1 cellular context compared by ENCODE assay signal in genomic region chr1:21619041-21619947, GRCh38.
TF ChIP-seq lines count a peak whose summit lies in the region.

No MANE protein-coding gene starts in this region.

TF ChIP-seq in K562, 482 proteins besides CTCF, POLR2A, EP300 and RAD21 (continued from another document and continues in another):
- TF ChIP-seq ZNF592 (IDR thresholded peaks at IDR 0.05) (peak; percentile 94), CREM (IDR thresholded peaks at IDR 0.05; ENCODE audit: low read depth) (peak; percentile 50; the same call in 1 of the 2 replicates), SUPT5H (IDR thresholded peaks at IDR 0.05) (peak; percentile 45; the same call in 1 of the 2 replicates), ATF6 (CRISPR knock-in tag; IDR thresholded peaks at IDR 0.05) (no peak), VEZF1 (CRISPR knock-in tag; IDR thresholded peaks at IDR 0.05) (peak; percentile 90), POU5F1 (IDR thresholded peaks at IDR 0.05; ENCODE audit: borderline replicate concordance, low read depth, low read length, partially characterized antibody) (no peak), KLF16 (IDR thresholded peaks at IDR 0.05) (0 out of 2 replicates have a peak, but pooled peaks have one; percentile 20), DPF2 (IDR thresholded peaks at IDR 0.05) (peak; percentile 71), BHLHE40 (IDR thresholded peaks at IDR 0.05; ENCODE audit: low read length) (peak; percentile 98), ZEB2 (IDR thresholded peaks at IDR 0.05) (peak; percentile 57; the same call in 1 of the 2 replicates), CBX3 (IDR thresholded peaks at IDR 0.05; ENCODE audit: borderline replicate concordance in 1 of 2, low read length in 2 of 2) (peak in 1 of 2 experiments; percentile 28; a peak in 1 of 3 replicates), NFIC (IDR thresholded peaks at IDR 0.05) (peak; percentile 39), TEAD4 (IDR thresholded peaks at IDR 0.05; ENCODE audit: low read length) (peak; percentile 36; the same call in 1 of the 2 replicates), TEAD4 (CRISPR knock-in tag; IDR thresholded peaks at IDR 0.05; ENCODE audit: borderline replicate concordance) (no peak), SP2 (IDR thresholded peaks at IDR 0.05; ENCODE audit: extremely low read depth, low read depth, low read length, poor library complexity, severe bottlenecking) (no peak), THAP12 (CRISPR knock-in tag; IDR thresholded peaks at IDR 0.05) (peak; percentile 49; the same call in 1 of the 2 replicates), ZBTB33 (CRISPR knock-in tag; IDR thresholded peaks at IDR 0.05) (0 out of 2 replicates have a peak, but pooled peaks have one; percentile 60), PPARD (CRISPR knock-in tag; IDR thresholded peaks at IDR 0.05) (no peak), FOXM1 (IDR thresholded peaks at IDR 0.05; ENCODE audit: low read depth) (0 out of 2 replicates have a peak, but pooled peaks have one; percentile 21), FOXM1 (CRISPR knock-in tag; IDR thresholded peaks at IDR 0.05; ENCODE audit: low read depth) (no peak), MAZ (CRISPR knock-in tag; conservative IDR thresholded peaks at IDR 0.05 in 1 of 2, IDR thresholded peaks at IDR 0.05 in 1 of 2) (peak in 1 of 2 experiments; percentile 61; a peak in 2 of 4 replicates), PKNOX1 (IDR thresholded peaks at IDR 0.05) (no peak), L3MBTL2 (IDR thresholded peaks at IDR 0.05) (peak; percentile 90), SMARCA4 (IDR thresholded peaks at IDR 0.05) (peak; percentile 44; the same call in 1 of the 2 replicates), CCNT2 (IDR thresholded peaks at IDR 0.05; ENCODE audit: borderline replicate concordance, extremely low read depth, insufficient read length, low read depth, low read length) (peak; percentile 70), NR2C1 (IDR thresholded peaks at IDR 0.05) (no peak), NR2C1 (tag; IDR thresholded peaks at IDR 0.05) (no peak), CHCHD3 (CRISPR knock-in tag; IDR thresholded peaks at IDR 0.05) (no peak), NBN (IDR thresholded peaks at IDR 0.05; ENCODE audit: low read depth) (peak; percentile 43; the same call in 1 of the 2 replicates), TAL1 (IDR thresholded peaks at IDR 0.05) (0 out of 2 replicates have a peak, but pooled peaks have one; percentile 8), USF1 (CRISPR knock-in tag; IDR thresholded peaks at IDR 0.05) (peak; percentile 61), NKRF (IDR thresholded peaks at IDR 0.05; ENCODE audit: borderline replicate concordance) (0 out of 2 replicates have a peak, but pooled peaks have one; percentile 53), ZBTB2 (IDR thresholded peaks at IDR 0.05) (peak; percentile 65; the same call in 1 of the 2 replicates)
